Comparison of ENCODE assay signal across 18 cellular contexts in the genomic region with DNA sequence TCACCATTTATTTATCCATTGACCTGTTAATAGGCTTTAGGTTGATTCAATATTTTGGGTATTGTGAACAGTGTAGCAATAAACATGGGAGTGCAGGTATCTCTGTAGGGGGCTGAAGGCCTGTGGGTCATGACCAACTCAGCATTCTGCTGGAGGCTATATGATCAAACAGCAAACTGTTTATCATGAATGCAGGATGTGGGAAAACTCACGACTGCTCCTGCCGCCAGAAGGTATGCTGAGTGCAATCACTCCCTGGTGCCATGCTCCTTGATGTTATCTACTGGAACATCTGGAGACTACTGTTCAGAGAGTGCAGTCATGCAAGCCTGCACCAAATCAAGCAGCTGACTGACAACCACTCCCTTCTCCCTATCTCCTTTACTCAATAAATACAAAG.
DNase-seq lines count a peak whose midpoint lies in the region; ATAC-seq and TF ChIP-seq lines count a peak whose summit lies in the region.
"Had no signal": no experiment of that assay in that cellular context is flagged by ENCODE, and none has a peak within 500 bp of the region (broad histone marks: within the 10 kb centered on the region; RNA-seq: fewer than 3 reads in every experiment).

No MANE protein-coding gene starts in this region.

- H3K9me3 ChIP-seq in DND-41 (ENCODE audit: insufficient read depth, low read length, severe bottlenecking) (no peaks in the 10 kb centered on the region), IMR-90 (ENCODE audit: control insufficient read depth, insufficient read depth, low read length) (no peaks in the 10 kb centered on the region)
- H3K9me3 ChIP-seq: A549 had no signal

- H3K4ac ChIP-seq in IMR-90 (ENCODE audit: low read depth, low read length): no peak overlapping the region

- H3K4me1 ChIP-seq in DND-41 (ENCODE audit: insufficient read depth, low read length) (no peaks in the 10 kb centered on the region), IMR-90 (ENCODE audit: control insufficient read depth, insufficient read depth, low read length) (peaks cover 8% of the 10 kb centered on the region; the same call in 1 of the 2 replicates)
- H3K4me1 ChIP-seq: A549 had no signal

- no peak overlapping the region for H3K18ac ChIP-seq in IMR-90 (ENCODE audit: low read depth, low read length)

- no peak overlapping the region for H2BK15ac ChIP-seq in IMR-90 (ENCODE audit: low read depth, low read length)

- intact Hi-C loops in IMR-90 (cut with micrococcal nuclease): no loop called here

- no peak overlapping the region for H2BK120ac ChIP-seq in IMR-90 (ENCODE audit: low read depth, low read length)

- H4K5ac ChIP-seq in IMR-90 (ENCODE audit: low read depth, low read length): no peak overlapping the region

- H3K9ac ChIP-seq in DND-41 (ENCODE audit: low read depth, low read length) (no peak overlapping the region), IMR-90 (ENCODE audit: low read depth, low read length) (no peak overlapping the region)

- H3K27ac ChIP-seq in DND-41 (ENCODE audit: low read length): no peak overlapping the region
- H3K27ac ChIP-seq in IMR-90 (ENCODE audit: insufficient read depth, low read length): no peak overlapping the region
- H3K27ac ChIP-seq: A549, C4-2B had no signal

- no peak overlapping the region for H4K8ac ChIP-seq in IMR-90 (ENCODE audit: low read depth in 2 of 2, low read length in 2 of 2)

- H2AK5ac ChIP-seq in IMR-90 (ENCODE audit: low read depth, low read length): no peak overlapping the region

- ATAC-seq in DND-41 (ENCODE audit: insufficient read depth, low read depth): no peak
- ATAC-seq in IMR-90 (ENCODE audit: low read depth): no peak
- ATAC-seq in GM19395 (IDR thresholded peaks at IDR 0.05; ENCODE audit: unreplicated experiment): no peak
- ATAC-seq: A549, T-helper 17 cell had no signal

- no peaks in the 10 kb centered on the region for H3K9me1 ChIP-seq in IMR-90 (ENCODE audit: insufficient read depth, low read length)

- no peak overlapping the region for H2AFZ ChIP-seq in DND-41 (ENCODE audit: low read depth, low read length)
- H2AFZ ChIP-seq in IMR-90 (replicated peaks; ENCODE audit: low read length, poor library complexity): no peak overlapping the region

- TF ChIP-seq RAD21 in IMR-90 (IDR thresholded peaks at IDR 0.05; ENCODE audit: low read length): no peak

- in situ Hi-C loops in IMR-90 (cut with MboI; ENCODE audit: low sequenced_read_pairs): no loop called here

- POLR2A ChIA-PET in IMR-90 (lab: Charles Lee; ENCODE audit: unreplicated experiment): no interaction called here

- H3K56ac ChIP-seq in IMR-90 (ENCODE audit: extremely low read depth, insufficient read depth, low read length): no peak overlapping the region

- H3K4me3 ChIP-seq in DND-41 (ENCODE audit: low read depth in 1 of 2, low read length in 2 of 2) (no peak overlapping the region), IMR-90 (ENCODE audit: insufficient read depth, low read depth, low read length) (no peak overlapping the region), epithelial cell of esophagus (ENCODE audit: low read length) (no peak overlapping the region)
- H3K4me3 ChIP-seq: A549 had no signal

- H2BK5ac ChIP-seq in IMR-90 (ENCODE audit: low read depth, low read length, poor library complexity, severe bottlenecking): no peak overlapping the region

- dilution Hi-C loops in IMR-90 (cut with HindIII; ENCODE audit: low sequenced_read_pairs, unreplicated experiment): no loop called here

- no peaks in the 10 kb centered on the region for H3K27me3 ChIP-seq in DND-41 (ENCODE audit: insufficient read depth, low read length, poor library complexity)
- H3K27me3 ChIP-seq in IMR-90 (ENCODE audit: control insufficient read depth, insufficient read depth, low read length): no peaks in the 10 kb centered on the region

- no peak overlapping the region for H3K14ac ChIP-seq in IMR-90 (replicated peaks; ENCODE audit: low read depth, low read length)

- no peak overlapping the region for H4K91ac ChIP-seq in IMR-90 (ENCODE audit: insufficient read depth, low read depth, low read length)

- H3K23ac ChIP-seq in IMR-90 (ENCODE audit: low read depth, low read length): no peak overlapping the region

- WGBS in IMR-90 (ENCODE audit: extremely low coverage in 2 of 2, insufficient read length in 1 of 2), 2 experiments: 100% methylated on average over 1 of the region's 2 CpGs; no CpG with 5 or more reads in 1 of the 2 experiments

- H2BK20ac ChIP-seq in IMR-90 (ENCODE audit: low read depth, low read length): peak overlapping the region; percentile 44; the same call in 1 of the 2 replicates

- H3K4me2 ChIP-seq in DND-41 (ENCODE audit: insufficient read depth, low read length) (no peak overlapping the region), IMR-90 (ENCODE audit: low read depth, low read length) (no peak overlapping the region)
- H3K4me2 ChIP-seq: A549 had no signal

- CTCF ChIA-PET in IMR-90 (lab: Yijun Ruan, JAX): no interaction called here

- H3K36me3 ChIP-seq in DND-41 (ENCODE audit: insufficient read depth, low read length) (no peaks in the 10 kb centered on the region), IMR-90 (ENCODE audit: control insufficient read depth, insufficient read depth, low read length) (no peaks in the 10 kb centered on the region)

- no peaks in the 10 kb centered on the region for H3K79me2 ChIP-seq in DND-41 (ENCODE audit: insufficient read depth, low read length)

- H4K20me1 ChIP-seq in DND-41 (ENCODE audit: insufficient read depth, low read length) (no peaks in the 10 kb centered on the region), IMR-90 (ENCODE audit: insufficient read depth, low read length) (no peaks in the 10 kb centered on the region)

- TF ChIP-seq POLR2A in IMR-90 (IDR thresholded peaks at IDR 0.05; ENCODE audit: low read depth, low read length): no peak

- no TSS peak for BruUV-seq in IMR-90 (replicated peaks; lab: Mats Ljungman, UMichigan)

- TF ChIP-seq CTCF in DND-41 (IDR thresholded peaks at IDR 0.05; ENCODE audit: borderline replicate concordance, extremely low read depth, low read length, poor library complexity, severe bottlenecking) (no peak), IMR-90 (conservative IDR thresholded peaks at IDR 0.05; ENCODE audit: low read depth, low read length) (no peak), epithelial cell of esophagus (IDR thresholded peaks at IDR 0.05; ENCODE audit: insufficient read depth, low read depth, low read length, missing control alignments) (no peak)

- no peaks in the 10 kb centered on the region for H3K79me1 ChIP-seq in IMR-90 (ENCODE audit: low read depth in 1 of 2, low read length in 2 of 2)

- DNase-seq in DND-41 (peak; percentile 7), IMR-90 (no peak), NCI-H69 (lab: John Stamatoyannopoulos, UW) (peak; percentile 44), epithelial cell of esophagus (ENCODE audit: low read depth) (peak; percentile 5), SHP77 (lab: John Stamatoyannopoulos, UW) (no peak), Kasumi-1 (lab: John Stamatoyannopoulos, UW) (no peak), SW 1271 (lab: John Stamatoyannopoulos, UW) (no peak)
- DNase-seq: DMS 273 treated with DMSO at 0.1 percent for 48 hours; H9; NCI-H1092; NCI-H2081 treated with DMSO at 0.1 percent for 48 hours; NCI-H2227 treated with DMSO at 0.1 percent for 48 hours; NCI-H524 treated with DMSO at 0.1 percent for 48 hours; NK-92 treated with Interleukin-12 subunit alpha and Interleukin-12 subunit beta, amount 100 ng/mL, for 24 hours; T-helper 17 cell had no signal

- H2AK9ac ChIP-seq in IMR-90 (replicated peaks; ENCODE audit: low read depth, low read length, poor library complexity): no peak overlapping the region

TF ChIP-seq in IMR-90, 13 proteins besides CTCF, POLR2A, EP300 and RAD21:
- TF ChIP-seq MAZ (IDR thresholded peaks at IDR 0.05; ENCODE audit: borderline replicate concordance, low read depth, low read length): no peak
- TF ChIP-seq FOS (IDR thresholded peaks at IDR 0.05; ENCODE audit: low read depth, low read length): no peak
- TF ChIP-seq MXI1 (IDR thresholded peaks at IDR 0.05; ENCODE audit: borderline replicate concordance, low read depth, low read length): no peak
- TF ChIP-seq NFE2L2 (IDR thresholded peaks at IDR 0.05; ENCODE audit: low read depth, low read length): no peak
- TF ChIP-seq CHD1 (IDR thresholded peaks at IDR 0.05; ENCODE audit: low read depth, low read length): no peak
- TF ChIP-seq RFX5 (IDR thresholded peaks at IDR 0.05; ENCODE audit: low read depth, low read length): no peak
- TF ChIP-seq, protein P1, sequence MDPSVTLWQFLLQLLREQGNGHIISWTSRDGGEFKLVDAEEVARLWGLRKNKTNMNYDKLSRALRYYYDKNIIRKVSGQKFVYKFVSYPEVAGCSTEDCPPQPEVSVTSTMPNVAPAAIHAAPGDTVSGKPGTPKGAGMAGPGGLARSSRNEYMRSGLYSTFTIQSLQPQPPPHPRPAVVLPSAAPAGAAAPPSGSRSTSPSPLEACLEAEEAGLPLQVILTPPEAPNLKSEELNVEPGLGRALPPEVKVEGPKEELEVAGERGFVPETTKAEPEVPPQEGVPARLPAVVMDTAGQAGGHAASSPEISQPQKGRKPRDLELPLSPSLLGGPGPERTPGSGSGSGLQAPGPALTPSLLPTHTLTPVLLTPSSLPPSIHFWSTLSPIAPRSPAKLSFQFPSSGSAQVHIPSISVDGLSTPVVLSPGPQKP (IDR thresholded peaks at IDR 0.05; ENCODE audit: borderline replicate concordance, low read depth, low read length): no peak
- no peak for TF ChIP-seq CEBPB (IDR thresholded peaks at IDR 0.05; ENCODE audit: low read depth, low read length)
- no peak for TF ChIP-seq BHLHE40 (IDR thresholded peaks at IDR 0.05; ENCODE audit: low read depth, low read length)
- TF ChIP-seq RCOR1 (IDR thresholded peaks at IDR 0.05; ENCODE audit: insufficient replicate concordance, low read length): no peak
- TF ChIP-seq SMC3 (IDR thresholded peaks at IDR 0.05; ENCODE audit: low read depth, low read length): no peak
- TF ChIP-seq, protein P2, sequence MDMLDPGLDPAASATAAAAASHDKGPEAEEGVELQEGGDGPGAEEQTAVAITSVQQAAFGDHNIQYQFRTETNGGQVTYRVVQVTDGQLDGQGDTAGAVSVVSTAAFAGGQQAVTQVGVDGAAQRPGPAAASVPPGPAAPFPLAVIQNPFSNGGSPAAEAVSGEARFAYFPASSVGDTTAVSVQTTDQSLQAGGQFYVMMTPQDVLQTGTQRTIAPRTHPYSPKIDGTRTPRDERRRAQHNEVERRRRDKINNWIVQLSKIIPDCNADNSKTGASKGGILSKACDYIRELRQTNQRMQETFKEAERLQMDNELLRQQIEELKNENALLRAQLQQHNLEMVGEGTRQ (IDR thresholded peaks at IDR 0.05; ENCODE audit: low read depth, low read length): no peak
TF ChIP-seq in IMR-90: peak in this region for 0.

Comparison
In these comparisons a context has a peak if more than half of its experiments do, and no peak if none do; other contexts are left out.
1. DNase-seq: peak in DND-41 (single experiment), NCI-H69 (single experiment) and epithelial cell of esophagus (single experiment); none in IMR-90 (single experiment), SHP77 (0 of 2), Kasumi-1 (0 of 2) and SW 1271 (0 of 2).